31 cellular contexts compared by ENCODE assay signal in genomic region chr10:61998937-61999336, GRCh38.
DNase-seq lines count a peak whose midpoint lies in the region; ATAC-seq and TF ChIP-seq lines count a peak whose summit lies in the region.
"Had no signal": no experiment of that assay in that cellular context is flagged by ENCODE, and none has a peak within 500 bp of the region (broad histone marks: within the 10 kb centered on the region; RNA-seq: fewer than 3 reads in every experiment).

No MANE protein-coding gene starts in this region.

- no peak for DNase-seq in activated T-cell treated with anti-CD3 and anti-CD28 coated beads, Interleukin-2, amount 50 U/mL, for 24 hours
- DNase-seq in activated T-cell treated with anti-CD3 and anti-CD28 coated beads, Interleukin-2, amount 50 U/mL, for 72 hours: no peak
- peak; percentile 54 for DNase-seq in GM12865 (ENCODE audit: low read depth)
- DNase-seq in activated B cell treated with CpG ODN at 0.5 μM for 24 hours: no peak
- no peak for DNase-seq in spleen
- DNase-seq in stomach: no peak
- no peak for DNase-seq in OCI-M1 (lab: John Stamatoyannopoulos, UW)
- no peak for DNase-seq in HPDE6-E6E7 (ENCODE audit: extremely low spot score)
- DNase-seq: activated CD8-positive, alpha-beta memory T cell treated with anti-CD3 and anti-CD28 coated beads, Interleukin-2, amount 50 U/mL, for 4 hours; activated naive CD4-positive, alpha-beta T cell treated with anti-CD3 and anti-CD28 coated beads, Interleukin-2, amount 50 U/mL, for 16 hours; anterior cingulate cortex; BE2C; COR-L47; DMS53; GM23248; hypothalamus; Kasumi-1; left colon; NCI-H1436; NCI-H2081; NCI-H524 treated with DMSO at 0.1 percent for 48 hours; NK-92 treated with Interleukin-12 subunit alpha and Interleukin-12 subunit beta, amount 100 ng/mL, for 24 hours; ovary; Peyer's patch; SHP77; stimulated activated naive CD4-positive, alpha-beta T cell; T-helper 9 cell had no signal

- H3K27me3 Mint-ChIP-seq in activated T-cell treated with anti-CD3 and anti-CD28 coated beads, Interleukin-2, amount 50 U/mL, for 24 hours: no peaks in the 10 kb centered on the region
- H3K27me3 Mint-ChIP-seq in activated T-cell treated with anti-CD3 and anti-CD28 coated beads, Interleukin-2, amount 50 U/mL, for 72 hours (ENCODE audit: low read depth): no peaks in the 10 kb centered on the region
- H3K27me3 Mint-ChIP-seq in activated B cell treated with CpG ODN at 0.5 μM for 24 hours: no peaks in the 10 kb centered on the region

- POLR2A ChIA-PET in activated B cell treated with CpG ODN at 0.5 μM for 24 hours (lab: Charles Lee): interaction anchor here (1.0 to 12.4 kb wide), 9 partner anchors 11 to 96 kb away, joined by 3 to 320 read pairs (median 32); partner anchors contain the start of gene ARID5B

- peaks cover 10% of the 10 kb centered on the region for H3K9me3 Mint-ChIP-seq in activated T-cell treated with anti-CD3 and anti-CD28 coated beads, Interleukin-2, amount 50 U/mL, for 24 hours
- H3K9me3 Mint-ChIP-seq in activated T-cell treated with anti-CD3 and anti-CD28 coated beads, Interleukin-2, amount 50 U/mL, for 72 hours: peaks cover 0 to 7% of the 10 kb centered on the region in 2 donors
- no peaks in the 10 kb centered on the region for H3K9me3 Mint-ChIP-seq in activated B cell treated with CpG ODN at 0.5 μM for 24 hours

- peak overlapping the region in 7 of 8 donors; percentile 67 to 88 (median 79) for H3K27ac ChIP-seq in spleen
- peak overlapping the region in 1 of 5 donors; percentile 23 for H3K27ac ChIP-seq in stomach
- H3K27ac ChIP-seq: breast epithelium, GM23248, ovary, thoracic aorta, VCaP had no signal

- H3K27me3 ChIP-seq in spleen (replicated peaks in 1 of 7) (no peaks in the 10 kb centered on the region), stomach (no peaks in the 10 kb centered on the region)
- H3K27me3 ChIP-seq: BE2C, breast epithelium, ovary, Peyer's patch had no signal

- no peak for TF ChIP-seq EP300 in stomach (IDR thresholded peaks at IDR 0.05)

- no peak for TF ChIP-seq CTCF in GM12865 (IDR thresholded peaks at IDR 0.05; ENCODE audit: insufficient read depth, low read depth, low read length, missing control alignments)
- TF ChIP-seq CTCF in activated B cell treated with CpG ODN at 0.5 μM for 24 hours (IDR thresholded peaks at IDR 0.05): no peak
- TF ChIP-seq CTCF in spleen (IDR thresholded peaks at IDR 0.05 in 8 of 11, conservative IDR thresholded peaks at IDR 0.05 in 3 of 11): no peak
- TF ChIP-seq CTCF in stomach (IDR thresholded peaks at IDR 0.05): no peak

- H3K4me1 ChIP-seq in spleen (peaks cover 10 to 88% (median 39%) of the 10 kb centered on the region in 6 donors), stomach (peaks cover 7 to 29% (median 16%) of the 10 kb centered on the region in 4 donors)

- TF ChIP-seq POLR2A in spleen (IDR thresholded peaks at IDR 0.05) (no peak), stomach (IDR thresholded peaks at IDR 0.05) (no peak)

- WGBS in spleen, 5 donors: 52 to 67% (median 58%) methylated on average over 1 of the region's 1 CpG
- WGBS in stomach, 5 donors: 80 to 100% (median 86%) methylated on average over 1 of the region's 1 CpG

- H3K9me3 ChIP-seq in spleen (no peaks in the 10 kb centered on the region), stomach (no peaks in the 10 kb centered on the region)
- H3K9me3 ChIP-seq: BE2C, breast epithelium, ovary, Peyer's patch, thoracic aorta had no signal

- H3K4me1 Mint-ChIP-seq in activated T-cell treated with anti-CD3 and anti-CD28 coated beads, Interleukin-2, amount 50 U/mL, for 24 hours (ENCODE audit: low read depth): peaks cover 86% of the 10 kb centered on the region
- peaks cover 93% of the 10 kb centered on the region for H3K4me1 Mint-ChIP-seq in activated T-cell treated with anti-CD3 and anti-CD28 coated beads, Interleukin-2, amount 50 U/mL, for 72 hours (ENCODE audit: low read depth)
- H3K4me1 Mint-ChIP-seq in activated B cell treated with CpG ODN at 0.5 μM for 24 hours: peaks cover 92% of the 10 kb centered on the region

- intact Hi-C loops in activated B cell treated with CpG ODN at 0.5 μM for 24 hours (cut with micrococcal nuclease): no loop called here
- intact Hi-C loops in spleen (cut with DNase I; ENCODE audit: low total_unique reads): no loop called here
- intact Hi-C loops in stomach (cut with DNase I; ENCODE audit: low total_unique reads): no loop called here

- H3K4me3 ChIP-seq in GM12865 (ENCODE audit: low read depth, low read length) (peak overlapping the region; percentile 66), spleen (no peak overlapping the region), stomach (no peak overlapping the region)
- H3K4me3 ChIP-seq: breast epithelium, GM23248, ovary, Peyer's patch, thoracic aorta had no signal

- peak overlapping the region; percentile 24 for H3K27ac Mint-ChIP-seq in activated T-cell treated with anti-CD3 and anti-CD28 coated beads, Interleukin-2, amount 50 U/mL, for 24 hours
- no peak overlapping the region for H3K27ac Mint-ChIP-seq in activated T-cell treated with anti-CD3 and anti-CD28 coated beads, Interleukin-2, amount 50 U/mL, for 72 hours
- H3K27ac Mint-ChIP-seq in activated B cell treated with CpG ODN at 0.5 μM for 24 hours: peak overlapping the region; percentile 100

- ATAC-seq in activated T-cell treated with anti-CD3 and anti-CD28 coated beads, Interleukin-2, amount 50 U/mL, for 72 hours (replicated peaks in 1 of 2): no peak
- ATAC-seq in activated B cell treated with CpG ODN at 0.5 μM for 24 hours (ENCODE audit: low read depth): no peak
- ATAC-seq: HepG2, left colon had no signal

- H3K36me3 ChIP-seq in spleen (peaks cover 0 to 27% (median 0%) of the 10 kb centered on the region in 6 donors), stomach (peaks cover 0 to 12% (median 8%) of the 10 kb centered on the region in 4 donors)
- H3K36me3 ChIP-seq: BE2C, breast epithelium, ovary, Peyer's patch, thoracic aorta had no signal

- H3K4me3 Mint-ChIP-seq in activated T-cell treated with anti-CD3 and anti-CD28 coated beads, Interleukin-2, amount 50 U/mL, for 24 hours: no peak overlapping the region
- no peak overlapping the region for H3K4me3 Mint-ChIP-seq in activated T-cell treated with anti-CD3 and anti-CD28 coated beads, Interleukin-2, amount 50 U/mL, for 72 hours
- peak overlapping the region; percentile 68 for H3K4me3 Mint-ChIP-seq in activated B cell treated with CpG ODN at 0.5 μM for 24 hours

- CTCF ChIA-PET in activated B cell treated with CpG ODN at 0.5 μM for 24 hours (lab: Charles Lee): interaction anchor here (0.8 to 1.8 kb wide), 3 partner anchors 11 to 95 kb away, joined by 3 to 5 read pairs (median 4); no protein-coding TSS in a partner anchor

- peaks cover 88% of the 10 kb centered on the region for H3K36me3 Mint-ChIP-seq in activated T-cell treated with anti-CD3 and anti-CD28 coated beads, Interleukin-2, amount 50 U/mL, for 24 hours (ENCODE audit: low read depth)
- peaks cover 26 to 48% of the 10 kb centered on the region in 2 donors for H3K36me3 Mint-ChIP-seq in activated T-cell treated with anti-CD3 and anti-CD28 coated beads, Interleukin-2, amount 50 U/mL, for 72 hours (ENCODE audit: insufficient read depth in 2 of 2)
- peaks cover 68% of the 10 kb centered on the region for H3K36me3 Mint-ChIP-seq in activated B cell treated with CpG ODN at 0.5 μM for 24 hours (ENCODE audit: low read depth)
